In the genomic region with DNA sequence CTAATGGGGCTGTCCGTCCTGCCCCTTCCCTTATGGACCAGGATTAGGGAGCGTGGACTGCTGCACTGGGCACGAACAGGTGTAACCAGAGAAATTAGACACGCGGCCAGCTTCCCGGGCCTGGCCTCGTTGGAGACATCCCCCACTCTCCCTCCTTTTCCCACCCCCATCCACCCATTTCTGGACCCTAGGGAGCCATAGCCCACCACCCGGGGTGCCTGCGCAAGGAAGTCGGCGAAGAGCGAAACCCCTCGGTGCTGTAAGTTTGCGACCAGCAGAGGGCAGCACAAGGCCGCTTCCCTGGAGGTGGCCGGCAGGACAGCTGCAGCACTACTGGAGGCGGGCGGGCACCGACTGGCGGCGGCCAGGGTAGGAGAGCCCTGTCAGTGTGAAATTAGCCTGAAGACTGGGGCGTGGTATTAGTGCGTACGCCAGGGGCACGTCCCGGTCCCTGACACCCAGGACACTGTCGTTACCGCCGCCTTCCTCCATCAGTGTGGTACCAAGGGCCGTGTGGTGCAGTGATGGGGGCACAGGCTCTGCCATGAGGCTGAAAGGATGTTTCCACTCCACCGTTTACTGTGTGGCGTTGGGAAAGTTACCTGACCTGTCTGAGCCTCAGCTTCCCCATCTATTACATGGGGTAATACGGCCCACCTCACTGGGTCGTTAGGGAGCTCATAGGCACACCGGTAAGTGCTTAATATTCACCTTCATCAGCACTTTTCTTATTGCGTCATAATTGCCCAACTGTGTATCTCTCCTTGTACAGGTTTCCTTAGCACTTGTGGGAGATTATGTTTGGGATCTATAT, we compare ENCODE assay signal across 1 cellular context.
TF ChIP-seq lines count a peak whose summit lies in the region.

No MANE protein-coding gene starts in this region.

TF ChIP-seq in HepG2, 621 proteins besides CTCF, POLR2A, EP300 and RAD21 (continued from another document and continues in another):
- TF ChIP-seq ZNF83 (CRISPR knock-in tag; IDR thresholded peaks at IDR 0.05; ENCODE audit: borderline replicate concordance) (no peak; the same call in 1 of the 2 replicates), JARID2 (CRISPR knock-in tag; IDR thresholded peaks at IDR 0.05; ENCODE audit: insufficient replicate concordance) (peak; percentile 51), ZEB1 (IDR thresholded peaks at IDR 0.05; ENCODE audit: insufficient replicate concordance, low read depth) (no peak), TOE1 (CRISPR knock-in tag; IDR thresholded peaks at IDR 0.05) (no peak), NPAS2 (CRISPR knock-in tag; IDR thresholded peaks at IDR 0.05; ENCODE audit: borderline replicate concordance) (no peak), ZNF674 (CRISPR knock-in tag; IDR thresholded peaks at IDR 0.05; ENCODE audit: low read depth) (no peak), ZBTB46 (CRISPR knock-in tag; IDR thresholded peaks at IDR 0.05; ENCODE audit: borderline replicate concordance) (no peak), NKX3-1 (CRISPR knock-in tag; IDR thresholded peaks at IDR 0.05) (no peak), ZBTB38 (CRISPR knock-in tag; IDR thresholded peaks at IDR 0.05) (peak; percentile 29; the same call in 1 of the 2 replicates), ZNF549 (CRISPR knock-in tag; IDR thresholded peaks at IDR 0.05) (no peak), ZNF326 (CRISPR knock-in tag; IDR thresholded peaks at IDR 0.05; ENCODE audit: borderline replicate concordance) (no peak), CEBPB (IDR thresholded peaks at IDR 0.05; ENCODE audit: borderline replicate concordance, low read depth, low read length) (peak; percentile 94), ZNF468 (CRISPR knock-in tag; IDR thresholded peaks at IDR 0.05) (no peak), SP4 (CRISPR knock-in tag; IDR thresholded peaks at IDR 0.05) (peak; percentile 71; the same call in 1 of the 2 replicates), CHD4 (IDR thresholded peaks at IDR 0.05; ENCODE audit: borderline replicate concordance, low read length) (no peak), ASH2L (IDR thresholded peaks at IDR 0.05; ENCODE audit: insufficient read length, low read depth, low read length) (no peak), ZSCAN5A (CRISPR knock-in tag; IDR thresholded peaks at IDR 0.05; ENCODE audit: borderline replicate concordance) (peak; percentile 52; the same call in 1 of the 2 replicates), SSRP1 (CRISPR knock-in tag; IDR thresholded peaks at IDR 0.05) (no peak), REPIN1 (CRISPR knock-in tag; IDR thresholded peaks at IDR 0.05; ENCODE audit: borderline replicate concordance, low read depth) (peak; percentile 91), CEBPG (CRISPR knock-in tag; IDR thresholded peaks at IDR 0.05) (peak; percentile 65), ZNF264 (CRISPR knock-in tag; IDR thresholded peaks at IDR 0.05) (no peak), ZFY (CRISPR knock-in tag; IDR thresholded peaks at IDR 0.05) (no peak), ZNF205 (CRISPR knock-in tag; IDR thresholded peaks at IDR 0.05) (no peak), ZNF367 (CRISPR knock-in tag; IDR thresholded peaks at IDR 0.05; ENCODE audit: borderline replicate concordance) (no peak), ZMAT3 (CRISPR knock-in tag; conservative IDR thresholded peaks at IDR 0.05) (no peak; the same call in 1 of the 2 replicates), AGO1 (IDR thresholded peaks at IDR 0.05; ENCODE audit: low read depth, low read length, poor library complexity, severe bottlenecking) (peak; percentile 65), ZNF260 (CRISPR knock-in tag; IDR thresholded peaks at IDR 0.05; ENCODE audit: borderline replicate concordance, low read depth) (no peak), ETV5 (CRISPR knock-in tag; IDR thresholded peaks at IDR 0.05; ENCODE audit: borderline replicate concordance) (no peak), MAX (IDR thresholded peaks at IDR 0.05) (peak; percentile 35; the same call in 1 of the 2 replicates), CC2D1A (CRISPR knock-in tag; IDR thresholded peaks at IDR 0.05) (no peak), ZNF772 (CRISPR knock-in tag; IDR thresholded peaks at IDR 0.05) (0 out of 2 replicates have a peak, but pooled peaks have one; percentile 16), HNRNPH1 (optimal IDR thresholded peaks at IDR 0.05; ENCODE audit: low read depth, low read length) (peak; percentile 43), MIER2 (CRISPR knock-in tag; IDR thresholded peaks at IDR 0.05) (no peak), ZNF432 (CRISPR knock-in tag; IDR thresholded peaks at IDR 0.05; ENCODE audit: borderline replicate concordance) (no peak), RARA (CRISPR knock-in tag; IDR thresholded peaks at IDR 0.05) (no peak), ZNF609 (CRISPR knock-in tag; IDR thresholded peaks at IDR 0.05; ENCODE audit: borderline replicate concordance) (no peak), ZNF550 (CRISPR knock-in tag; IDR thresholded peaks at IDR 0.05; ENCODE audit: borderline replicate concordance) (no peak), SRSF1 (optimal IDR thresholded peaks at IDR 0.05; ENCODE audit: low read depth, low read length) (peak; percentile 72), SIN3A (IDR thresholded peaks at IDR 0.05; ENCODE audit: borderline replicate concordance, low read depth, low read length) (no peak), ZNF567 (CRISPR knock-in tag; IDR thresholded peaks at IDR 0.05; ENCODE audit: borderline replicate concordance) (peak; percentile 72; the same call in 1 of the 2 replicates), PAF1 (CRISPR knock-in tag; IDR thresholded peaks at IDR 0.05) (no peak), GFI1 (CRISPR knock-in tag; IDR thresholded peaks at IDR 0.05; ENCODE audit: borderline replicate concordance) (no peak), MTA1 (CRISPR knock-in tag; IDR thresholded peaks at IDR 0.05; ENCODE audit: borderline replicate concordance) (0 out of 2 replicates have a peak, but pooled peaks have one; percentile 36), NONO (IDR thresholded peaks at IDR 0.05) (no peak), NONO (CRISPR knock-in tag; conservative IDR thresholded peaks at IDR 0.05) (peak; percentile 85), YY1 (IDR thresholded peaks at IDR 0.05; ENCODE audit: insufficient read depth, insufficient replicate concordance, low read depth, low read length) (peak; percentile 67), NR2F6 (IDR thresholded peaks at IDR 0.05) (no peak), NR2F6 (CRISPR knock-in tag; IDR thresholded peaks at IDR 0.05) (peak; percentile 43; the same call in 1 of the 2 replicates), ZNF773 (CRISPR knock-in tag; IDR thresholded peaks at IDR 0.05; ENCODE audit: borderline replicate concordance) (no peak), ZNF282 (IDR thresholded peaks at IDR 0.05; ENCODE audit: partially characterized antibody) (no peak), ZFP37 (CRISPR knock-in tag; IDR thresholded peaks at IDR 0.05; ENCODE audit: borderline replicate concordance) (no peak), IRF2 (CRISPR knock-in tag; IDR thresholded peaks at IDR 0.05) (no peak), MLX (CRISPR knock-in tag; IDR thresholded peaks at IDR 0.05) (no peak), ZBTB14 (CRISPR knock-in tag; IDR thresholded peaks at IDR 0.05) (no peak), ZNF350 (CRISPR knock-in tag; IDR thresholded peaks at IDR 0.05; ENCODE audit: borderline replicate concordance, low read depth) (peak; percentile 81), ZNF572 (CRISPR knock-in tag; IDR thresholded peaks at IDR 0.05) (0 out of 2 replicates have a peak, but pooled peaks have one; percentile 62)
- TF ChIP-seq, protein P1, sequence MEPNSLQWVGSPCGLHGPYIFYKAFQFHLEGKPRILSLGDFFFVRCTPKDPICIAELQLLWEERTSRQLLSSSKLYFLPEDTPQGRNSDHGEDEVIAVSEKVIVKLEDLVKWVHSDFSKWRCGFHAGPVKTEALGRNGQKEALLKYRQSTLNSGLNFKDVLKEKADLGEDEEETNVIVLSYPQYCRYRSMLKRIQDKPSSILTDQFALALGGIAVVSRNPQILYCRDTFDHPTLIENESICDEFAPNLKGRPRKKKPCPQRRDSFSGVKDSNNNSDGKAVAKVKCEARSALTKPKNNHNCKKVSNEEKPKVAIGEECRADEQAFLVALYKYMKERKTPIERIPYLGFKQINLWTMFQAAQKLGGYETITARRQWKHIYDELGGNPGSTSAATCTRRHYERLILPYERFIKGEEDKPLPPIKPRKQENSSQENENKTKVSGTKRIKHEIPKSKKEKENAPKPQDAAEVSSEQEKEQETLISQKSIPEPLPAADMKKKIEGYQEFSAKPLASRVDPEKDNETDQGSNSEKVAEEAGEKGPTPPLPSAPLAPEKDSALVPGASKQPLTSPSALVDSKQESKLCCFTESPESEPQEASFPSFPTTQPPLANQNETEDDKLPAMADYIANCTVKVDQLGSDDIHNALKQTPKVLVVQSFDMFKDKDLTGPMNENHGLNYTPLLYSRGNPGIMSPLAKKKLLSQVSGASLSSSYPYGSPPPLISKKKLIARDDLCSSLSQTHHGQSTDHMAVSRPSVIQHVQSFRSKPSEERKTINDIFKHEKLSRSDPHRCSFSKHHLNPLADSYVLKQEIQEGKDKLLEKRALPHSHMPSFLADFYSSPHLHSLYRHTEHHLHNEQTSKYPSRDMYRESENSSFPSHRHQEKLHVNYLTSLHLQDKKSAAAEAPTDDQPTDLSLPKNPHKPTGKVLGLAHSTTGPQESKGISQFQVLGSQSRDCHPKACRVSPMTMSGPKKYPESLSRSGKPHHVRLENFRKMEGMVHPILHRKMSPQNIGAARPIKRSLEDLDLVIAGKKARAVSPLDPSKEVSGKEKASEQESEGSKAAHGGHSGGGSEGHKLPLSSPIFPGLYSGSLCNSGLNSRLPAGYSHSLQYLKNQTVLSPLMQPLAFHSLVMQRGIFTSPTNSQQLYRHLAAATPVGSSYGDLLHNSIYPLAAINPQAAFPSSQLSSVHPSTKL (CRISPR knock-in tag; IDR thresholded peaks at IDR 0.05) = peak; percentile 34; the same call in 1 of the 2 replicates
